In the genomic region with DNA sequence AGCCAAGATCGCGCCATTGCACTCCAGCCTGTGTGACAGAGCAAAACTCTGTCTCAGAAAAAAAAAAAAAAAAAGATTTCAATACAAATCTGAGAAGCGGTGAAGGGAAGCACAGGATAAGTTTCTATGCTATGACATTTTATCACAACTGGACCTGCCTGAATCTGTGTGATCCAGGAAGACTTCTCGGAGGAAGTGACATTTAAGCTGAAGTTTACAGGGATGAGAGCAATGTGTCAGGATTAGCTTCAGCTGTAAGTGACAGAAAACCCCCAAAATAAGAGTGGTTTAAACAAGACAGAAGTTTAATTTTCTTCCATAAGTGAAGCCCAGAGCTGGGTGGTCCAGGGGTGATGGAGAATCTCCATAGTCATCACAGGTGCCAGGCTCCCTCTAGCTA, we compare ENCODE assay signal across 34 cellular contexts.
"Had no signal": no experiment of that assay in that cellular context is flagged by ENCODE, and none has a peak within 500 bp of the region (broad histone marks: within the 10 kb centered on the region; RNA-seq: fewer than 3 reads in every experiment).

No MANE protein-coding gene starts in this region.

- H3K4me3 Mint-ChIP-seq: activated B cell treated with CpG ODN at 0.5 μM for 24 hours; activated CD8-positive, alpha-beta T cell treated with anti-CD3 and anti-CD28 coated beads for 36 hours; activated naive CD4-positive, alpha-beta T cell treated with anti-CD3 and anti-CD28 coated beads for 36 hours; activated naive CD4-positive, alpha-beta T cell treated with anti-CD3 and anti-CD28 coated beads, Interleukin-2, amount 50 U/mL, for 24 hours; activated naive CD8-positive, alpha-beta T cell treated with anti-CD3 and anti-CD28 coated beads for 36 hours; activated naive CD8-positive, alpha-beta T cell treated with anti-CD3 and anti-CD28 coated beads, Interleukin-2, amount 50 U/mL, for 24 hours; activated T-cell treated with anti-CD3 and anti-CD28 coated beads, Interleukin-2, amount 50 U/mL, for 4 hours; brain; T-helper 1 cell treated with Interleukin-12 subunit alpha and Interleukin-12 subunit beta and Interleukin-4 antibody, amounts not matched to agents 30 μg/mL and 1 μg/mL, for 36 hours; T-helper 2 cell treated with Interferon-gamma antibody and Interleukin-4, amounts not matched to agents 5 μg/mL and 100 μg/mL, for 36 hours had no signal

- H3K27ac Mint-ChIP-seq: activated CD8-positive, alpha-beta T cell treated with anti-CD3 and anti-CD28 coated beads for 36 hours; activated naive CD4-positive, alpha-beta T cell treated with anti-CD3 and anti-CD28 coated beads for 36 hours; activated naive CD4-positive, alpha-beta T cell treated with anti-CD3 and anti-CD28 coated beads, Interleukin-2, amount 50 U/mL, for 24 hours; activated naive CD8-positive, alpha-beta T cell treated with anti-CD3 and anti-CD28 coated beads for 36 hours; activated naive CD8-positive, alpha-beta T cell treated with anti-CD3 and anti-CD28 coated beads, Interleukin-2, amount 50 U/mL, for 24 hours; activated T-helper 2 cell treated with anti-CD3 and anti-CD28 coated beads, Interferon-gamma antibody, Interleukin-2, Interleukin-4, amounts not matched to agents 10 μg/mL and 5 μg/mL and 100 μg/mL, durations not matched to agents 14 hours and 24 hours and 36 hours; T-helper 1 cell treated with Interleukin-12 subunit alpha and Interleukin-12 subunit beta and Interleukin-4 antibody, amounts not matched to agents 30 μg/mL and 1 μg/mL, for 36 hours; T-helper 2 cell treated with Interferon-gamma antibody and Interleukin-4, amounts not matched to agents 5 μg/mL and 100 μg/mL, for 36 hours had no signal

- H3K4me1 ChIP-seq: adrenal gland had no signal

- H3K9me3 ChIP-seq: adrenal gland, ascending aorta, breast epithelium, colonic mucosa, esophagus squamous epithelium, gastroesophageal sphincter had no signal

- H3K27me3 Mint-ChIP-seq: activated CD8-positive, alpha-beta T cell treated with anti-CD3 and anti-CD28 coated beads for 36 hours; activated naive CD4-positive, alpha-beta T cell treated with anti-CD3 and anti-CD28 coated beads, Interleukin-2, amount 50 U/mL, for 24 hours; activated naive CD8-positive, alpha-beta T cell treated with anti-CD3 and anti-CD28 coated beads for 36 hours had no signal

- DNase-seq: activated B cell treated with CpG ODN at 0.5 μM for 24 hours; activated CD4-positive, alpha-beta T cell treated with anti-CD3 and anti-CD28 coated beads for 48 hours; activated CD4-positive, alpha-beta T cell treated with anti-CD3 and anti-CD28 coated beads, Interleukin-2, amount 50 U/mL, for 1 hour; activated CD4-positive, alpha-beta T cell treated with anti-CD3 and anti-CD28 coated beads, Interleukin-2, amount 50 U/mL, for 48 hours; activated CD8-positive, alpha-beta memory T cell treated with anti-CD3 and anti-CD28 coated beads for 24 hours; activated CD8-positive, alpha-beta T cell treated with anti-CD3 and anti-CD28 coated beads for 36 hours; activated effector memory CD4-positive, alpha-beta T cell treated with anti-CD3 and anti-CD28 coated beads, Interleukin-2, amount 50 U/mL, for 16 hours; activated naive CD4-positive, alpha-beta T cell treated with anti-CD3 and anti-CD28 coated beads for 36 hours; activated naive CD8-positive, alpha-beta T cell treated with anti-CD3 and anti-CD28 coated beads for 36 hours; activated naive CD8-positive, alpha-beta T cell treated with anti-CD3 and anti-CD28 coated beads, Interleukin-2, amount 50 U/mL, for 24 hours; activated T-cell treated with anti-CD3 and anti-CD28 coated beads, Interleukin-2, amount 50 U/mL, for 4 hours; adrenal gland; amygdala; central memory CD4-positive, alpha-beta T cell; cerebellar nuclear complex; colonic mucosa; effector CD8-positive, alpha-beta T cell; esophagus squamous epithelium; foreskin melanocyte; T1000; WERI-Rb-1 had no signal

- H3K4me3 ChIP-seq: adrenal gland, ascending aorta, breast epithelium, cardiac muscle cell, colonic mucosa, esophagus squamous epithelium, gastroesophageal sphincter had no signal

- H3K36me3 Mint-ChIP-seq: activated naive CD4-positive, alpha-beta T cell treated with anti-CD3 and anti-CD28 coated beads, Interleukin-2, amount 50 U/mL, for 24 hours; activated naive CD8-positive, alpha-beta T cell treated with anti-CD3 and anti-CD28 coated beads for 36 hours; brain had no signal

- FAIRE-seq: endometrium, endothelial cell of umbilical vein had no signal

- H3K36me3 ChIP-seq: adrenal gland, ascending aorta, breast epithelium, cardiac muscle cell, colonic mucosa, esophagus squamous epithelium, gastroesophageal sphincter, WERI-Rb-1 had no signal

- H3K27me3 ChIP-seq: adrenal gland, ascending aorta, breast epithelium, cardiac muscle cell, colonic mucosa, gastroesophageal sphincter had no signal

- H3K9me3 Mint-ChIP-seq: activated B cell treated with CpG ODN at 0.5 μM for 24 hours; activated CD8-positive, alpha-beta T cell treated with anti-CD3 and anti-CD28 coated beads for 36 hours; activated naive CD4-positive, alpha-beta T cell treated with anti-CD3 and anti-CD28 coated beads for 36 hours; activated naive CD4-positive, alpha-beta T cell treated with anti-CD3 and anti-CD28 coated beads, Interleukin-2, amount 50 U/mL, for 24 hours; activated naive CD8-positive, alpha-beta T cell treated with anti-CD3 and anti-CD28 coated beads for 36 hours; activated naive CD8-positive, alpha-beta T cell treated with anti-CD3 and anti-CD28 coated beads, Interleukin-2, amount 50 U/mL, for 24 hours; activated T-cell treated with anti-CD3 and anti-CD28 coated beads, Interleukin-2, amount 50 U/mL, for 4 hours; activated T-helper 2 cell treated with anti-CD3 and anti-CD28 coated beads, Interferon-gamma antibody, Interleukin-2, Interleukin-4, amounts not matched to agents 10 μg/mL and 5 μg/mL and 100 μg/mL, durations not matched to agents 14 hours and 24 hours and 36 hours; T-helper 1 cell treated with Interleukin-12 subunit alpha and Interleukin-12 subunit beta and Interleukin-4 antibody, amounts not matched to agents 30 μg/mL and 1 μg/mL, for 36 hours; T-helper 2 cell treated with Interferon-gamma antibody and Interleukin-4, amounts not matched to agents 5 μg/mL and 100 μg/mL, for 36 hours had no signal

- ATAC-seq: activated CD4-positive, CD25-positive, alpha-beta regulatory T cell treated with anti-CD3 and anti-CD28 coated beads, Interleukin-2, amount 50 U/mL, for 24 hours; activated CD8-positive, alpha-beta T cell treated with anti-CD3 and anti-CD28 coated beads for 36 hours; activated naive CD8-positive, alpha-beta T cell treated with anti-CD3 and anti-CD28 coated beads, Interleukin-2, amount 50 U/mL, for 24 hours; activated T-cell treated with anti-CD3 and anti-CD28 coated beads, Interleukin-2, amount 50 U/mL, for 4 hours; gastroesophageal sphincter had no signal

- H3K27ac ChIP-seq: adrenal gland, ascending aorta, breast epithelium, cardiac muscle cell, colonic mucosa, epithelial cell of prostate, esophagus squamous epithelium, gastroesophageal sphincter, WERI-Rb-1 had no signal
